Comparison of ENCODE assay signal across 14 cellular contexts in the genomic region with DNA sequence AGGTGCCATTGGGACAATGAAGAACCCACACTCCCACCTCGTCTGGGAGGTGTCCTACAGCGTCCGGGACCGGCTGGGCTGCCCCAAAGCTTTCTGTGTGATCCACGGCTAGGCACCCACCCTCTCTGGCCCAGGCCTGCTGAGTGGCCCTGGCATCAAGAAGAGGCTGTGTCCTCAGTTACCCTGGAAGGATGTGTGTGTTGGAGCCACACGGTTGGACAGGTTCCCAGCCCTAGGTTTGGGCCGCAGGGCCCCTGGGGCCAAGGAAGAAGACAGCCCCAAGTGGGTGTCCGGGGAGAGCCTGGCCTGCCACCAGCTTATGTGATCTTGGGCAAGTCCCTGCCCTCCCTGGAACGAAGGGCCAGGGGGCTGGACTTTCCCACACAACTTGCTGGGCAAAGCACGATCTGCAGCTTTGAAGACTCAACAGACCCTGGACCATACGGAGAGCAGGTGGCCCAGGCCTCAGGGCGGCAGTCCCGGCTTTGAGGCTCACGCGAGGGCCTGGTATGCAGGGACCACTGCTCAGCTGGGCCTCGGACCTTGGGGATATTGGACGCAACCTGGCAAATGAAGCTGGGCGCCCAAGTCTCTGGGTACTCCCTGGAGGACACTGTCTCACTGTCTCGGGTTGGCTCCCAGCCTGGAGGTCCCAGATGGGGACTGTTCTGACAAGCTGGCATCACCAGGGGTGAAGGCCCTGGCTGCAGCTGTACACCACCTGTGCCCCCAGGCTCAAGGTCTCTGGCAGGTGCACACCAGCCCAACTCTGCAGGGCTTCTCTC. TPM values are rescaled to one million over a fixed set of nuclear protein-coding genes. Genes with fewer than 3 reads are reported as not detected.
DNase-seq lines count a peak whose midpoint lies in the region; ATAC-seq and TF ChIP-seq lines count a peak whose summit lies in the region.
"Had no signal": no experiment of that assay in that cellular context is flagged by ENCODE, and none has a peak within 500 bp of the region (broad histone marks: within the 10 kb centered on the region; RNA-seq: fewer than 3 reads in every experiment).

No MANE protein-coding gene starts in this region.

- no peak overlapping the region for H3K4me3 ChIP-seq in heart right ventricle
- H3K4me3 ChIP-seq in prostate gland, result no peak overlapping the region
- H3K4me3 ChIP-seq: adrenal gland had no signal

- H3K36me3 Mint-ChIP-seq in WTC11 (peaks cover 19% of the 10 kb centered on the region), type B pancreatic cell (no peaks in the 10 kb centered on the region)
- H3K36me3 Mint-ChIP-seq in activated T-cell treated with anti-CD3 and anti-CD28 coated beads, Interleukin-2, amount 50 U/mL, for 72 hours (ENCODE audit: insufficient read depth in 2 of 2), result peaks cover 0 to 8% of the 10 kb centered on the region in 2 donors

- H3K27ac Mint-ChIP-seq in WTC11 (no peak overlapping the region; the same call in 1 of the 2 replicates), type B pancreatic cell (no peak overlapping the region)
- H3K27ac Mint-ChIP-seq in activated T-cell treated with anti-CD3 and anti-CD28 coated beads, Interleukin-2, amount 50 U/mL, for 72 hours, result no peak overlapping the region
- H3K27ac Mint-ChIP-seq: endodermal cell had no signal

- no peak for TF ChIP-seq POLR2A in prostate gland (IDR thresholded peaks at IDR 0.05)

- peaks cover 22% of the 10 kb centered on the region for H3K27me3 Mint-ChIP-seq in WTC11 (ENCODE audit: low read depth)
- no peaks in the 10 kb centered on the region for H3K27me3 Mint-ChIP-seq in activated T-cell treated with anti-CD3 and anti-CD28 coated beads, Interleukin-2, amount 50 U/mL, for 72 hours (ENCODE audit: low read depth)
- no peaks in the 10 kb centered on the region for H3K27me3 Mint-ChIP-seq in type B pancreatic cell

- H3K27ac ChIP-seq in 22Rv1 (peak overlapping the region; percentile 15; the same call in 1 of the 2 replicates), heart right ventricle (peak overlapping the region; percentile 8 to 88 (median 77)), prostate gland (no peak overlapping the region)

- H3K4me1 ChIP-seq in heart right ventricle (peaks cover 25 to 95% (median 71%) of the 10 kb centered on the region in 9 donors), prostate gland (replicated peaks) (no peaks in the 10 kb centered on the region)

- no peaks in the 10 kb centered on the region for H3K9me3 ChIP-seq in heart right ventricle
- H3K9me3 ChIP-seq in prostate gland, result no peaks in the 10 kb centered on the region
- H3K9me3 ChIP-seq: adrenal gland had no signal

- TF ChIP-seq CTCF in 22Rv1 (IDR thresholded peaks at IDR 0.05) (no peak), WTC11 (IDR thresholded peaks at IDR 0.05) (no peak), heart right ventricle (IDR thresholded peaks at IDR 0.05) (no peak), prostate gland (IDR thresholded peaks at IDR 0.05) (no peak), type B pancreatic cell (conservative IDR thresholded peaks at IDR 0.05) (no peak)

- H3K9me3 Mint-ChIP-seq in WTC11 (no peaks in the 10 kb centered on the region), type B pancreatic cell (no peaks in the 10 kb centered on the region)
- no peaks in the 10 kb centered on the region for H3K9me3 Mint-ChIP-seq in activated T-cell treated with anti-CD3 and anti-CD28 coated beads, Interleukin-2, amount 50 U/mL, for 72 hours
- H3K9me3 Mint-ChIP-seq: endodermal cell had no signal

- POLR2A ChIA-PET in WTC11 (lab: Charles Lee), result interaction anchor here (0.6 to 3.2 kb wide), 6 partner anchors 14 to 902 kb away, joined by 3 to 7 read pairs (median 4); a partner anchor contains a TSS

- 57 to 68% methylated on average over 19 of the region's 19 CpGs for WGBS in heart right ventricle, 2 donors
- 74% methylated on average over 19 of the region's 19 CpGs for WGBS in prostate gland

- H3K36me3 ChIP-seq in heart right ventricle, result peaks cover 0 to 51% (median 15%) of the 10 kb centered on the region in 9 donors
- peaks cover 0 to 6% of the 10 kb centered on the region in 2 donors for H3K36me3 ChIP-seq in prostate gland

- intact Hi-C loops in heart right ventricle (cut with DNase I), result loop anchor here in 4 of 10 donors (5.0 to 10.0 kb wide), 3 partner anchors 40 to 115 kb away; a partner anchor contains a TSS
- intact Hi-C loops in prostate gland (cut with DNase I), result loop anchor here (10.0 kb wide), 1 partner anchor 113 kb away; no protein-coding TSS in a partner anchor

- H3K27me3 ChIP-seq in heart right ventricle (no peaks in the 10 kb centered on the region), prostate gland (replicated peaks; ENCODE audit: insufficient read depth) (no peaks in the 10 kb centered on the region)
- H3K27me3 ChIP-seq: adrenal gland had no signal

- H3K4me3 Mint-ChIP-seq in WTC11, result no peak overlapping the region
- H3K4me3 Mint-ChIP-seq in activated T-cell treated with anti-CD3 and anti-CD28 coated beads, Interleukin-2, amount 50 U/mL, for 72 hours, result no peak overlapping the region
- H3K4me3 Mint-ChIP-seq in type B pancreatic cell, result no peak overlapping the region
- H3K4me3 Mint-ChIP-seq: endodermal cell had no signal

- DNase-seq in WTC11 (ENCODE audit: low spot score) (no peak), heart right ventricle (peak in 1 of 2 donors; percentile 41), putamen (ENCODE audit: low spot score) (peak; percentile 88), prostate gland (ENCODE audit: low spot score) (no peak), type B pancreatic cell (ENCODE audit: extremely low spot score, unreplicated experiment) (no peak)
- no peak for DNase-seq in activated T-cell treated with anti-CD3 and anti-CD28 coated beads, Interleukin-2, amount 50 U/mL, for 72 hours
- DNase-seq: ACHN, NCI-H1092 had no signal

- H3K4me1 Mint-ChIP-seq in WTC11, result peaks cover 18% of the 10 kb centered on the region
- H3K4me1 Mint-ChIP-seq in activated T-cell treated with anti-CD3 and anti-CD28 coated beads, Interleukin-2, amount 50 U/mL, for 72 hours (ENCODE audit: low read depth), result no peaks in the 10 kb centered on the region
- peaks cover 4% of the 10 kb centered on the region for H3K4me1 Mint-ChIP-seq in type B pancreatic cell (ENCODE audit: unreplicated experiment)

- no peak for ATAC-seq in WTC11
- peak in 6 of 8 donors; percentile 2 to 15 (median 6) for ATAC-seq in heart right ventricle
- ATAC-seq in HG03565 (IDR thresholded peaks at IDR 0.05; ENCODE audit: unreplicated experiment), result no peak
- no peak for ATAC-seq in activated T-cell treated with anti-CD3 and anti-CD28 coated beads, Interleukin-2, amount 50 U/mL, for 72 hours (replicated peaks in 1 of 2)

- CTCF ChIA-PET in WTC11 (lab: Charles Lee), result interaction anchor here (1.1 to 8.2 kb wide), 6 partner anchors 10 to 117 kb away, joined by 3 to 57 read pairs (median 6); a partner anchor contains a TSS

TF ChIP-seq in WTC11, 78 proteins besides CTCF, POLR2A, EP300 and RAD21:
- TF ChIP-seq ZNF138 (CRISPR knock-in tag; conservative IDR thresholded peaks at IDR 0.05) (0 out of 2 replicates have a peak, but pooled peaks have one; percentile 37), FOXK1 (CRISPR knock-in tag; IDR thresholded peaks at IDR 0.05) (no peak)

RNA-seq across cellular contexts. Expression of a gene that starts 17.5 kb away (rescaled TPM):
- 108 to 163 TPM (median 118 TPM) in 3 replicates for total RNA-seq in WTC11 (2021)
- 10 to 100 TPM; 18.7 to 30.3 (median 21.7) TPM for total RNA-seq in heart right ventricle
- 10 to 100 TPM; 25.4 to 25.7 TPM for polyA plus RNA-seq in heart right ventricle
- 10 to 100 TPM; 44.5 to 55.7 TPM for total RNA-seq in activated T-cell treated with anti-CD3 and anti-CD28 coated beads, Interleukin-2, amount 50 U/mL, for 72 hours
- total RNA-seq in prostate gland, result 10 to 100 TPM; 44.4 to 71.2 TPM
- 63.7 and 66.0 TPM in 2 replicates for total RNA-seq in type B pancreatic cell (ENCODE audit: low replicate concordance)

RNA-seq across cellular contexts. Expression of a gene that starts 22.7 kb away (rescaled TPM):
- total RNA-seq in WTC11 (2021) (0.07 to 0.37 TPM (median 0.18 TPM) in 3 replicates), heart right ventricle (under 1 TPM in 4 of 10 donors, not detected in 6; 0.08 to 0.19 (median 0.12) TPM), prostate gland (10 to 100 TPM; 23.5 to 35.6 TPM), type B pancreatic cell (ENCODE audit: low replicate concordance) (1.0 and 1.4 TPM in 2 replicates)
- polyA plus RNA-seq in heart right ventricle, result under 1 TPM; 0.03 to 0.15 TPM
- not detected for total RNA-seq in activated T-cell treated with anti-CD3 and anti-CD28 coated beads, Interleukin-2, amount 50 U/mL, for 72 hours
- total RNA-seq: endodermal cell, HT1080, pulmonary artery endothelial cell had no signal

RNA-seq across cellular contexts. Expression of a gene that starts 39.0 kb away (rescaled TPM):
- total RNA-seq in WTC11 (2021) (0.87 to 1.4 TPM (median 1.3 TPM) in 3 replicates), heart right ventricle (10 to 100 TPM in 4 of 10 donors, 1 to 10 TPM in 6; 4.5 to 19.9 (median 8.9) TPM), prostate gland (10 to 100 TPM in 1 of 2 donors, 1 to 10 TPM in 1; 6.6 to 14.0 TPM), type B pancreatic cell (ENCODE audit: low replicate concordance) (16.1 and 36.7 TPM in 2 replicates)
- 10 to 100 TPM; 22.0 to 27.7 TPM for polyA plus RNA-seq in heart right ventricle
- 1 to 10 TPM; 1.1 to 1.3 TPM for total RNA-seq in activated T-cell treated with anti-CD3 and anti-CD28 coated beads, Interleukin-2, amount 50 U/mL, for 72 hours

RNA-seq across cellular contexts. Expression of a gene that starts 46.7 kb away (rescaled TPM):
- total RNA-seq in WTC11 (2021) (2.7 to 3.8 TPM (median 3.8 TPM) in 3 replicates), heart right ventricle (10 to 100 TPM in 9 of 10 donors, 1 to 10 TPM in 1; 7.8 to 84.1 (median 23.4) TPM), prostate gland (1 to 10 TPM; 4.6 to 6.3 TPM), type B pancreatic cell (ENCODE audit: low replicate concordance) (19.4 and 25.5 TPM in 2 replicates)
- 10 to 100 TPM in 1 of 2 donors, 1 to 10 TPM in 1; 2.7 to 11.8 TPM for polyA plus RNA-seq in heart right ventricle
- not detected for total RNA-seq in activated T-cell treated with anti-CD3 and anti-CD28 coated beads, Interleukin-2, amount 50 U/mL, for 72 hours
- total RNA-seq: HT1080, pulmonary artery endothelial cell had no signal

Comparison
In these comparisons a context has a peak if more than half of its experiments do, and no peak if none do; other contexts are left out.
1. H3K27ac ChIP-seq: peak in 22Rv1 (single experiment) and heart right ventricle (10 of 10); none in prostate gland (0 of 2).
2. ATAC-seq: peak in heart right ventricle (6 of 8); none in WTC11 (single experiment), HG03565 (single experiment) and activated T-cell treated with anti-CD3 and anti-CD28 coated beads, Interleukin-2, amount 50 U/mL, for 72 hours (0 of 2).
3. RNA of a gene that starts 22.7 kb away (total RNA-seq): 23.5 to 35.6 TPM in prostate gland; 1.0 to 1.4 TPM in type B pancreatic cell, 0.08 to 0.19 TPM in heart right ventricle, 0.07 to 0.37 TPM in WTC11 and not detected in activated T-cell treated with anti-CD3 and anti-CD28 coated beads, Interleukin-2, amount 50 U/mL, for 72 hours; every median in the first group is over 10 times any median in the second.